In the genomic region with DNA sequence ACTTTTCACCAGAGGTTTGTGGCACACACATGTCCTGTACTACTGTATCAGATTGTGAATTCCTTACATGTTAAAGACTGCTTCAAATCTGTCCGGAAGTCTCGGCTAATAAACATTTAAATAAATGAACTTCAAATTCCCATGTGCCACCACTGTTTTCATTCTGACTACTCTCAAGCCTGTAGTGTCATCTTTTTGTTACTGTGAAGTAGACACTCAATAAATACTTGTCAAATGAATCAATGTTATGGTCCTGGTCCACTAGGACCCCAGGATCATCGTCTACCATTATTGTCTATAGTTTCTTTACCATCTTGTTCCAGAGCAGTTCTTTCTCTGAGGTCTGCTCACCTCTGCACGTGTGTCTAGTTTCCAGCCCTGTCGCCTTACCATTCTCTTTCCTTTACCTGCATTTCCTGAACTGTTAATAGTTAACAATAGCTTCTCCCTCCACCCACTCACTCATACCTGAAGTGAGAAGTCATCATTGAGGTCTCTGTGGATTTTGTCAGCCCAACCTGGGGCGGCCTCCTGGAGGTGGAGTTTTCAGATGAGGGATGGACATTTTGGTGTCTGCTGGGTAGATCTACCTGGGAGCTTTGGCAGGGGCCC, we compare ENCODE assay signal across 9 cellular contexts.
DNase-seq lines count a peak whose midpoint lies in the region; ATAC-seq and TF ChIP-seq lines count a peak whose summit lies in the region.
"Had no signal": no experiment of that assay in that cellular context is flagged by ENCODE, and none has a peak within 500 bp of the region (broad histone marks: within the 10 kb centered on the region; RNA-seq: fewer than 3 reads in every experiment).

No MANE protein-coding gene starts in this region.

- H3K36me3 Mint-ChIP-seq in T-helper 1 cell treated with Interleukin-12 subunit alpha and Interleukin-12 subunit beta and Interleukin-4 antibody, amounts not matched to agents 30 μg/mL and 1 μg/mL, for 36 hours (ENCODE audit: low read depth), result peaks cover 59% of the 10 kb centered on the region
- peaks cover 16% of the 10 kb centered on the region for H3K36me3 Mint-ChIP-seq in T-helper 17 cell (ENCODE audit: low read depth)

- TF ChIP-seq POLR2A in esophagus squamous epithelium (IDR thresholded peaks at IDR 0.05) (no peak), spleen (IDR thresholded peaks at IDR 0.05) (no peak)

- H3K36me3 ChIP-seq in esophagus squamous epithelium (peaks cover 0 to 18% (median 0%) of the 10 kb centered on the region in 3 donors), spleen (peaks cover 0 to 54% (median 0%) of the 10 kb centered on the region in 6 donors)

- H3K4me1 ChIP-seq in esophagus squamous epithelium, result peaks cover 76 to 93% (median 80%) of the 10 kb centered on the region in 3 donors
- H3K4me1 ChIP-seq in spleen, result peaks cover 79 to 100% (median 97%) of the 10 kb centered on the region in 6 donors

- H3K9me3 ChIP-seq in T-helper 17 cell (ENCODE audit: control insufficient read depth, low read length, poor library complexity, severe bottlenecking) (no peaks in the 10 kb centered on the region), esophagus squamous epithelium (no peaks in the 10 kb centered on the region), spleen (no peaks in the 10 kb centered on the region)

- peak overlapping the region; percentile 77 for H3K27ac Mint-ChIP-seq in T-helper 1 cell treated with Interleukin-12 subunit alpha and Interleukin-12 subunit beta and Interleukin-4 antibody, amounts not matched to agents 30 μg/mL and 1 μg/mL, for 36 hours
- peak overlapping the region; percentile 99 for H3K27ac Mint-ChIP-seq in T-helper 17 cell

- no peaks in the 10 kb centered on the region for H3K27me3 Mint-ChIP-seq in T-helper 1 cell treated with Interleukin-12 subunit alpha and Interleukin-12 subunit beta and Interleukin-4 antibody, amounts not matched to agents 30 μg/mL and 1 μg/mL, for 36 hours (ENCODE audit: low read depth)
- H3K27me3 Mint-ChIP-seq in T-helper 17 cell, result no peaks in the 10 kb centered on the region

- DNase-seq in T-helper 1 cell (no peak), T-helper 17 cell (no peak), esophagus squamous epithelium (lab: John Stamatoyannopoulos, UW) (no peak), spleen (no peak), NCI-H1417 treated with DMSO at 0.1 percent for 48 hours (lab: John Stamatoyannopoulos, UW) (no peak)
- DNase-seq: NCI-H748 treated with DMSO at 0.1 percent for 48 hours had no signal

- H3K4me3 Mint-ChIP-seq in T-helper 1 cell treated with Interleukin-12 subunit alpha and Interleukin-12 subunit beta and Interleukin-4 antibody, amounts not matched to agents 30 μg/mL and 1 μg/mL, for 36 hours, result peak overlapping the region; percentile 41
- peak overlapping the region; percentile 88 for H3K4me3 Mint-ChIP-seq in T-helper 17 cell

- H3K4me3 ChIP-seq in esophagus squamous epithelium (no peak overlapping the region), spleen (no peak overlapping the region)

- ATAC-seq in T-helper 17 cell (no peak), HG03460 (IDR thresholded peaks at IDR 0.05; ENCODE audit: unreplicated experiment) (no peak), HG03159 (IDR thresholded peaks at IDR 0.05; ENCODE audit: unreplicated experiment) (no peak)

- H3K4me1 Mint-ChIP-seq in T-helper 1 cell treated with Interleukin-12 subunit alpha and Interleukin-12 subunit beta and Interleukin-4 antibody, amounts not matched to agents 30 μg/mL and 1 μg/mL, for 36 hours (ENCODE audit: low read depth), result peaks cover 73% of the 10 kb centered on the region
- H3K4me1 Mint-ChIP-seq in T-helper 17 cell, result peaks cover 84% of the 10 kb centered on the region

- intact Hi-C loops in esophagus squamous epithelium (cut with DNase I), result no loop called here
- intact Hi-C loops in spleen (cut with DNase I; ENCODE audit: low total_unique reads), result no loop called here

- H3K27me3 ChIP-seq in esophagus squamous epithelium (no peaks in the 10 kb centered on the region), spleen (replicated peaks in 1 of 7) (no peaks in the 10 kb centered on the region)

- H3K27ac ChIP-seq in esophagus squamous epithelium (peak overlapping the region; percentile 66 to 91 (median 86)), spleen (peak overlapping the region in 7 of 8 donors; percentile 19 to 97 (median 77))

- WGBS in esophagus squamous epithelium, 2 donors, result 45% methylated on average over 6 of the region's 6 CpGs
- 65 to 81% (median 72%) methylated on average over 6 of the region's 6 CpGs for WGBS in spleen, 5 donors

- peaks cover 5% of the 10 kb centered on the region for H3K9me3 Mint-ChIP-seq in T-helper 1 cell treated with Interleukin-12 subunit alpha and Interleukin-12 subunit beta and Interleukin-4 antibody, amounts not matched to agents 30 μg/mL and 1 μg/mL, for 36 hours

- TF ChIP-seq CTCF in esophagus squamous epithelium (IDR thresholded peaks at IDR 0.05), result no peak
- TF ChIP-seq CTCF in spleen (IDR thresholded peaks at IDR 0.05 in 8 of 11, conservative IDR thresholded peaks at IDR 0.05 in 3 of 11), result no peak
